ENCODE assay signal across 16 cellular contexts in genomic region chr20:63449025-63449424, GRCh38. TPM values are rescaled to one million over a fixed set of nuclear protein-coding genes. Genes with fewer than 3 reads are reported as not detected.
DNase-seq lines count a peak whose midpoint lies in the region; ATAC-seq, FAIRE-seq and TF ChIP-seq lines count a peak whose summit lies in the region.
"Had no signal": no experiment of that assay in that cellular context is flagged by ENCODE, and none has a peak within 500 bp of the region (broad histone marks: within the 10 kb centered on the region; RNA-seq: fewer than 3 reads in every experiment).

No MANE protein-coding gene starts in this region.

- peaks cover 74% of the 10 kb centered on the region for H4K20me1 ChIP-seq in neural progenitor cell (ENCODE audit: low read depth)

- H3K9me3 ChIP-seq in neural progenitor cell (ENCODE audit: low read depth): no peaks in the 10 kb centered on the region

- CTCF ChIA-PET in WTC11 (lab: Charles Lee): interaction anchor here (0.9 to 1.8 kb wide), 3 partner anchors 72 to 226 kb away, joined by 3 to 5 read pairs (median 3); partner anchors contain the start of gene PTK6
- CTCF ChIA-PET in RWPE1 (lab: Yijun Ruan, JAX): no interaction called here

- TF ChIP-seq CTCF in WTC11 (IDR thresholded peaks at IDR 0.05) (no peak), bronchial epithelial cell (IDR thresholded peaks at IDR 0.05; ENCODE audit: insufficient read depth, low read length, severe bottlenecking) (no peak), neural progenitor cell (IDR thresholded peaks at IDR 0.05) (no peak), RWPE1 (conservative IDR thresholded peaks at IDR 0.05; ENCODE audit: low read depth) (no peak), omental fat pad (IDR thresholded peaks at IDR 0.05) (no peak)

- H3K4me3 ChIP-seq in bronchial epithelial cell (ENCODE audit: low read depth, low read length) (no peak overlapping the region), neural progenitor cell (no peak overlapping the region)

- no peak overlapping the region for H3K4me2 ChIP-seq in neural progenitor cell

- H3K4me3 Mint-ChIP-seq in WTC11 (no peak overlapping the region), neural progenitor cell (no peak overlapping the region)
- H3K4me3 Mint-ChIP-seq: CD14-positive monocyte; CD4-positive, alpha-beta memory T cell had no signal

- H3K27me3 Mint-ChIP-seq in WTC11 (ENCODE audit: low read depth) (no peaks in the 10 kb centered on the region), neural progenitor cell (ENCODE audit: insufficient read depth, low read depth) (peaks cover 3% of the 10 kb centered on the region)

- H3K36me3 Mint-ChIP-seq in WTC11 (peaks cover 3% of the 10 kb centered on the region; the same call in 1 of the 2 replicates), neural progenitor cell (peaks cover 4% of the 10 kb centered on the region)
- H3K36me3 Mint-ChIP-seq: CD14-positive monocyte; CD4-positive, alpha-beta memory T cell had no signal

- peaks cover 29% of the 10 kb centered on the region for H3K4me1 Mint-ChIP-seq in WTC11
- peaks cover 46% of the 10 kb centered on the region for H3K4me1 Mint-ChIP-seq in neural progenitor cell
- H3K4me1 Mint-ChIP-seq: CD14-positive monocyte had no signal

- H2AFZ ChIP-seq in neural progenitor cell (replicated peaks): no peak overlapping the region

- H3K9me3 Mint-ChIP-seq in WTC11 (no peaks in the 10 kb centered on the region), neural progenitor cell (no peaks in the 10 kb centered on the region)
- H3K9me3 Mint-ChIP-seq: CD4-positive, alpha-beta memory T cell had no signal

- H3K27ac ChIP-seq in neural progenitor cell: no peak overlapping the region
- no peak overlapping the region for H3K27ac ChIP-seq in RWPE1

- H3K27ac Mint-ChIP-seq in WTC11 (peak overlapping the region; percentile 79), neural progenitor cell (peak overlapping the region; percentile 72)

- DNase-seq in WTC11 (ENCODE audit: low spot score) (no peak), bronchial epithelial cell (ENCODE audit: low read depth) (no peak), neural progenitor cell (ENCODE audit: low spot score) (no peak), RWPE1 (ENCODE audit: low spot score) (no peak), omental fat pad (ENCODE audit: low spot score) (no peak), Right ventricle myocardium superior (no peak)
- DNase-seq: AML-193; Calu3; CD4-positive, alpha-beta memory T cell; DMS79 treated with DMSO at 0.1 percent for 48 hours; GF-D8; HCEC 1CT; KG1 had no signal

- no peaks in the 10 kb centered on the region for H3F3A ChIP-seq in neural progenitor cell (ENCODE audit: low read depth)

- peaks cover 50% of the 10 kb centered on the region for H3K79me2 ChIP-seq in neural progenitor cell (ENCODE audit: low read depth)

- FAIRE-seq in bronchial epithelial cell (lab: Jason Lieb, UNC): peak; percentile 23
- FAIRE-seq: A204.1 had no signal

- H3K9ac ChIP-seq in neural progenitor cell: no peak overlapping the region

- no peak for ATAC-seq in WTC11
- no peak for ATAC-seq in HG03457 (IDR thresholded peaks at IDR 0.05; ENCODE audit: unreplicated experiment)
- ATAC-seq in omental fat pad (ENCODE audit: low FRiP score): no peak
- ATAC-seq in Right ventricle myocardium superior (ENCODE audit: poor library complexity): no peak

- POLR2A ChIA-PET in WTC11 (lab: Charles Lee) (interaction anchor here (1.0 kb wide), 1 partner anchor 68 kb away, joined by 3 read pairs; no protein-coding TSS in a partner anchor), RWPE1 (lab: Yijun Ruan, JAX; ENCODE audit: low non-redundant PET) (no interaction called here)

- H3K27me3 ChIP-seq in bronchial epithelial cell (ENCODE audit: control insufficient read depth, insufficient read depth, low read length) (no peaks in the 10 kb centered on the region), neural progenitor cell (no peaks in the 10 kb centered on the region)

- H3K4me1 ChIP-seq in neural progenitor cell: peaks cover 10% of the 10 kb centered on the region

- intact Hi-C loops in Right ventricle myocardium superior (cut with DNase I): no loop called here

- no peaks in the 10 kb centered on the region for H3K36me3 ChIP-seq in bronchial epithelial cell (ENCODE audit: control insufficient read depth, insufficient read depth, low read length)
- H3K36me3 ChIP-seq in neural progenitor cell: no peaks in the 10 kb centered on the region

TF ChIP-seq in WTC11, 78 proteins besides CTCF, POLR2A, EP300 and RAD21:
- no peak for TF ChIP-seq ZNF425 (CRISPR knock-in tag; conservative IDR thresholded peaks at IDR 0.05)
- no peak for TF ChIP-seq PRRX2 (CRISPR knock-in tag; IDR thresholded peaks at IDR 0.05)
- no peak for TF ChIP-seq ZBTB21 (CRISPR knock-in tag; IDR thresholded peaks at IDR 0.05; ENCODE audit: borderline replicate concordance)
- TF ChIP-seq ZNF423 (CRISPR knock-in tag; IDR thresholded peaks at IDR 0.05): no peak
- no peak for TF ChIP-seq HMGA2 (CRISPR knock-in tag; IDR thresholded peaks at IDR 0.05)
- TF ChIP-seq NFYB (CRISPR knock-in tag; conservative IDR thresholded peaks at IDR 0.05; ENCODE audit: low read depth): no peak
- TF ChIP-seq GTF2I (CRISPR knock-in tag; conservative IDR thresholded peaks at IDR 0.05): no peak

RNA-seq across cellular contexts. Expression of gene KCNQ2, which starts 23.4 kb away (rescaled TPM):
- total RNA-seq in WTC11 (2021) (99.8 to 112 TPM (median 108 TPM) in 3 replicates), bronchial epithelial cell (not detected in 2 replicates), neural progenitor cell (ENCODE audit: low replicate concordance) (39.5 and 106 TPM in 2 replicates), omental fat pad (not detected), Right ventricle myocardium superior (0.89 TPM)
- total RNA-seq: CD4-positive, alpha-beta memory T cell had no signal

RNA-seq across cellular contexts. Expression of gene EEF1A2, which starts 49.9 kb away (rescaled TPM):
- total RNA-seq in WTC11 (2021) (26.0 to 35.7 TPM (median 34.9 TPM) in 3 replicates), bronchial epithelial cell (1.1 and 1.9 TPM in 2 replicates), neural progenitor cell (ENCODE audit: low replicate concordance) (0.54 and 1.5 TPM in 2 replicates), omental fat pad (1 to 10 TPM in 3 of 4 donors, not detected in 1; 2.1 to 4.7 (median 2.8) TPM), Right ventricle myocardium superior (1,229 TPM)

Comparison
In these comparisons a context has a peak if more than half of its experiments do, and no peak if none do; other contexts are left out.
1. RNA of gene KCNQ2, which starts 23.4 kb away (total RNA-seq): 99.8 to 112 TPM in WTC11 and 39.5 to 106 TPM in neural progenitor cell; 0.89 TPM in Right ventricle myocardium superior (single experiment), not detected in bronchial epithelial cell and not detected in omental fat pad; every median in the first group is over 10 times any median in the second.
2. RNA of gene EEF1A2, which starts 49.9 kb away (total RNA-seq): 1,229 TPM in Right ventricle myocardium superior (single experiment); 26.0 to 35.7 TPM in WTC11, 2.1 to 4.7 TPM in omental fat pad, 1.1 to 1.9 TPM in bronchial epithelial cell and 0.54 to 1.5 TPM in neural progenitor cell; every median in the first group is over 10 times any median in the second.